In the genomic region with DNA sequence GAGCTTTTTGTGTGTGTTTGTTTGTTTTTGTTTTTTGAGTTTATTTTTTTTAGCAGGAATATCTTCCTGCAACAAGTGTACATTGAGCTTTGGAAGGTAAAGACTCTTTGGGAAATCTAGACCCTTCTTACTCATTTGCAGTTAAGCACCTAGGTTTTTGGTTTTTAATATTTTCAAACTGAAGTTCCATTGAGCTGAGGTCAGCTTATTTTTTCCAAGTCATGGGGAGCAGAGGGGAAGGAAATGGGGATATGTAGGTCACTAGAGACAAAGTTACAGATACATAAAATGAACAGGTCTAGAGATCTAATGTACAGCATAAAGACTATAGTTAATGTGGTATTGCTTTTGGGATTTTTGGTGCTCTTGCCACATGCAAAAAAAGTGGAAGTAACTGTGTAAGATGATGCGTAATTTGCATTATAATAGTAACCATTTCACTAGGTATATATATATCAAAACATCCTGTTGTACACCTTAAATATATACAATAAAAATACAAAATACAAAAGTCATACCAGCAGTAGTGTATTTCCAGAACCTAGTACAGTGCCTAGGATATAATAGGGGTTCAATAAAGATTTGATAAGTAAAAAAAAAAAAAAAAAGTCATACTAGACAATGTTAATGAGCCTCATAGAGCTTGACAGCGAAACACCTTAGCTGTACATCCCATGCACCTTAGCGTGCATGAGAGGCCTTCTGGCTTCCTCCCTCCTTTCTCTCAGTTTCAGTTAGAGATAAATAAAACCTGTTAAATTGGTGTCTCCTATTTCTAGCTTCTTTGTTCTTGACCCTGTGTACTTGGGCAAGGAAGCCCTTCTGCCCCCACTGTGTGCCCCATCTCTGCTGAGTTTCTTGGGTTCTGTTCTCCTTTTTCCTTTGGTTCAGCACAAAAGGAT, we compare ENCODE assay signal across 10 cellular contexts. TPM values are rescaled to one million over a fixed set of nuclear protein-coding genes. Genes with fewer than 3 reads are reported as not detected.
A peak's percentile ranks its signal among the peaks of the same experiment; 100 is the strongest.
DNase-seq lines count a peak whose midpoint lies in the region; ATAC-seq, FAIRE-seq and TF ChIP-seq lines count a peak whose summit lies in the region.
"Had no signal": no experiment of that assay in that cellular context is flagged by ENCODE, and none has a peak within 500 bp of the region (broad histone marks: within the 10 kb centered on the region; RNA-seq: fewer than 3 reads in every experiment).

No MANE protein-coding gene starts in this region.

- H3K4me1 Mint-ChIP-seq in T-helper 17 cell = peaks cover 9% of the 10 kb centered on the region
- peaks cover 2% of the 10 kb centered on the region for H3K4me1 Mint-ChIP-seq in activated CD8-positive, alpha-beta T cell treated with anti-CD3 and anti-CD28 coated beads for 36 hours (ENCODE audit: low read depth)

- no peak for TF ChIP-seq CTCF in activated CD8-positive, alpha-beta T cell treated with anti-CD3 and anti-CD28 coated beads for 36 hours (IDR thresholded peaks at IDR 0.05)
- TF ChIP-seq CTCF in esophagus squamous epithelium (IDR thresholded peaks at IDR 0.05) = no peak

- H3K27ac ChIP-seq in esophagus squamous epithelium = no peak overlapping the region

- TF ChIP-seq POLR2A in GM12892 (IDR thresholded peaks at IDR 0.05; ENCODE audit: low read depth, low read length) = no peak
- TF ChIP-seq POLR2A in erythroblast (IDR thresholded peaks at IDR 0.05; ENCODE audit: low read length) = no peak
- TF ChIP-seq POLR2A in esophagus squamous epithelium (IDR thresholded peaks at IDR 0.05) = no peak

- no peak for DNase-seq in GM12892 (ENCODE audit: insufficient read length)
- no peak for DNase-seq in T-helper 17 cell
- DNase-seq in erythroblast (lab: John Stamatoyannopoulos, UW) = no peak
- DNase-seq in activated CD8-positive, alpha-beta T cell treated with anti-CD3 and anti-CD28 coated beads for 36 hours = no peak
- no peak for DNase-seq in esophagus squamous epithelium (lab: John Stamatoyannopoulos, UW)
- DNase-seq in iPS-NIHi11 (ENCODE audit: low spot score) = no peak
- DNase-seq: stimulated activated naive CD4-positive, alpha-beta T cell had no signal

- FAIRE-seq in GM12892 (lab: Jason Lieb, UNC) = peak; percentile 65

- ATAC-seq in GM19467 (IDR thresholded peaks at IDR 0.05; ENCODE audit: unreplicated experiment) (peak; percentile 86), HG03025 (IDR thresholded peaks at IDR 0.05; ENCODE audit: low FRiP score, unreplicated experiment) (peak; percentile 91), T-helper 17 cell (no peak)
- no peak for ATAC-seq in activated CD8-positive, alpha-beta T cell treated with anti-CD3 and anti-CD28 coated beads for 36 hours

- intact Hi-C loops in activated CD8-positive, alpha-beta T cell treated with anti-CD3 and anti-CD28 coated beads for 36 hours (cut with micrococcal nuclease) = no loop called here
- intact Hi-C loops in esophagus squamous epithelium (cut with DNase I) = no loop called here

- CTCF ChIA-PET in activated CD8-positive, alpha-beta T cell treated with anti-CD3 and anti-CD28 coated beads for 36 hours (lab: Charles Lee) = no interaction called here

- H3K9me3 Mint-ChIP-seq in activated CD8-positive, alpha-beta T cell treated with anti-CD3 and anti-CD28 coated beads for 36 hours = no peaks in the 10 kb centered on the region

- peaks cover 0 to 25% (median 0%) of the 10 kb centered on the region in 3 donors for H3K36me3 ChIP-seq in esophagus squamous epithelium

- H3K4me3 ChIP-seq in esophagus squamous epithelium = no peak overlapping the region
- H3K4me3 ChIP-seq: lung had no signal

- no peaks in the 10 kb centered on the region for H3K27me3 ChIP-seq in esophagus squamous epithelium

- H3K4me1 ChIP-seq in esophagus squamous epithelium = no peaks in the 10 kb centered on the region

- peaks cover 2% of the 10 kb centered on the region for H3K36me3 Mint-ChIP-seq in T-helper 17 cell (ENCODE audit: low read depth)
- H3K36me3 Mint-ChIP-seq in activated CD8-positive, alpha-beta T cell treated with anti-CD3 and anti-CD28 coated beads for 36 hours (ENCODE audit: low read depth) = no peaks in the 10 kb centered on the region

- H3K4me3 Mint-ChIP-seq in T-helper 17 cell = peak overlapping the region; percentile 36
- no peak overlapping the region for H3K4me3 Mint-ChIP-seq in activated CD8-positive, alpha-beta T cell treated with anti-CD3 and anti-CD28 coated beads for 36 hours

- POLR2A ChIA-PET in activated CD8-positive, alpha-beta T cell treated with anti-CD3 and anti-CD28 coated beads for 36 hours (lab: Charles Lee) = interaction anchor here (1.0 kb wide), 1 partner anchor 8 kb away, joined by 3 read pairs; no protein-coding TSS in a partner anchor

- no peaks in the 10 kb centered on the region for H3K27me3 Mint-ChIP-seq in T-helper 17 cell
- no peaks in the 10 kb centered on the region for H3K27me3 Mint-ChIP-seq in activated CD8-positive, alpha-beta T cell treated with anti-CD3 and anti-CD28 coated beads for 36 hours

- H3K9me3 ChIP-seq in T-helper 17 cell (ENCODE audit: control insufficient read depth, low read length, poor library complexity, severe bottlenecking) (no peaks in the 10 kb centered on the region), esophagus squamous epithelium (no peaks in the 10 kb centered on the region)

- peak overlapping the region; percentile 8 for H3K27ac Mint-ChIP-seq in T-helper 17 cell
- no peak overlapping the region for H3K27ac Mint-ChIP-seq in activated CD8-positive, alpha-beta T cell treated with anti-CD3 and anti-CD28 coated beads for 36 hours

- 93% methylated on average over 3 of the region's 3 CpGs for WGBS in esophagus squamous epithelium, 2 donors

RNA-seq across cellular contexts. Expression of gene CGRRF1, which starts 22.7 kb away (rescaled TPM):
- polyA plus RNA-seq in GM12892 (2012; ENCODE audit: missing spikeins) = 12.3 TPM
- 10 to 100 TPM; 28.3 to 35.8 TPM for total RNA-seq in T-helper 17 cell
- 10 to 100 TPM in 1 of 2 experiments, 1 to 10 TPM in 1; 9.6 to 10.0 TPM for total RNA-seq in activated CD8-positive, alpha-beta T cell treated with anti-CD3 and anti-CD28 coated beads for 36 hours
- 10 to 100 TPM in 2 of 4 donors, 1 to 10 TPM in 2; 2.5 to 13.9 (median 10.3) TPM for total RNA-seq in esophagus squamous epithelium

RNA-seq across cellular contexts. Expression of gene SAMD4A, which starts 34.6 kb away (rescaled TPM):
- 1.7 TPM for polyA plus RNA-seq in GM12892 (2012; ENCODE audit: missing spikeins)
- total RNA-seq in T-helper 17 cell (1 to 10 TPM; 6.5 to 6.9 TPM), esophagus squamous epithelium (10 to 100 TPM in 1 of 4 donors, 1 to 10 TPM in 3; 2.9 to 19.5 (median 3.9) TPM)
- 1 to 10 TPM; 4.5 to 4.9 TPM for total RNA-seq in activated CD8-positive, alpha-beta T cell treated with anti-CD3 and anti-CD28 coated beads for 36 hours

RNA-seq across cellular contexts. Expression of gene GMFB, which starts 43.6 kb away (rescaled TPM):
- polyA plus RNA-seq in GM12892 (2012; ENCODE audit: missing spikeins) = 30.9 TPM
- total RNA-seq in T-helper 17 cell (10 to 100 TPM; 25.4 to 42.5 TPM), esophagus squamous epithelium (10 to 100 TPM; 10.2 to 69.8 (median 36.2) TPM)
- total RNA-seq in activated CD8-positive, alpha-beta T cell treated with anti-CD3 and anti-CD28 coated beads for 36 hours = 10 to 100 TPM; 29.2 to 32.1 TPM

Comparison
In these comparisons a context has a peak if more than half of its experiments do, and no peak if none do; other contexts are left out.
1. ATAC-seq: peak in GM19467 (single experiment) and HG03025 (single experiment); none in T-helper 17 cell (single experiment) and activated CD8-positive, alpha-beta T cell treated with anti-CD3 and anti-CD28 coated beads for 36 hours (single experiment).